In the genomic region with DNA sequence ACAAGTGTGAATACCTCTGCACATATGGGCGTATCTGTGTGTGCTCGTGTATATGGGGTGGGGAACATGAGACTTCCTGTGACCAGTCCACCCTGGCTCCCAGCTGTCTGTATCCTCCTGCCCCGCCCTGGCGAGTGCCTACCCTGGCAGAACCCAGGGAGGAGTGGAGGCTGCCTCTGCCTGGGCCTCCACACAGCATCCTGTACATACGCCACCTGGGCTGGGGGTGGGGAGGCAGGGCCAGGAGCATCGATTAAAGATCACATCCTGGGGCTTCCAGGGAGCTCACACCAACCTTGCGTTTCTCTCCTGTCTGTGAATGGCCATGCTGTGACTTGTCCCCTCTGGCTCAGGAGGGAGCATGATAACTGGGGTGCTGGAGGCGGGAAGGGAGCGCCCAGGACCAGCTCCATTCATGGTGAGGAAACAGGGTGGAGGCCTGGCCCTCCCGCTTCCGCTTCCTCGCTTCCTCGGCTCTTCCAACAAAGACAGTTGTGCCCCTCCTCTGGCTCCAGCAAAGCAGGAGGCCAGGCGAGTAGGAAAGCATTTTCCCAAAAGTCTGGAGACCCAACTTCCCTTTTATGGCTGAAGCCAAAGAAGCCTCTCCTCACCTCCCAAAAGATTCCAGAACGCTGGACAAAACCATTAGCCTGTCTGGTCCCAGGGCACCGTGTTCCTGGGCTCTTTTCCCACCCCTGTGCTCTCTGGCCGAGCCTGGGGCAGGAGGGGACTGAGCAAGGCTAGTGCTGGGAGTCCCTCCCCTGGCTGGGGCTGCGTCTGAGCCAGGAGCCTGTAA, we compare ENCODE assay signal across 13 cellular contexts. TPM values are rescaled to one million over a fixed set of nuclear protein-coding genes. Genes with fewer than 3 reads are reported as not detected.
DNase-seq lines count a peak whose midpoint lies in the region; ATAC-seq and TF ChIP-seq lines count a peak whose summit lies in the region.
"Had no signal": no experiment of that assay in that cellular context is flagged by ENCODE, and none has a peak within 500 bp of the region (broad histone marks: within the 10 kb centered on the region; RNA-seq: fewer than 3 reads in every experiment).

No MANE protein-coding gene starts in this region.

- DNase-seq in chondrocyte (ENCODE audit: low spot score) (peak; percentile 74), left cardiac atrium (peak; percentile 41), neural crest cell (ENCODE audit: low read depth, low spot score) (no peak), upper lobe of left lung (peak in 1 of 2 donors; percentile 44), UCSD-AML1 (lab: John Stamatoyannopoulos, UW; ENCODE audit: unreplicated experiment) (no peak), substantia nigra (lab: John Stamatoyannopoulos, UW) (no peak), NCI-H526 (lab: John Stamatoyannopoulos, UW) (no peak)
- DNase-seq: effector CD4-positive, alpha-beta T cell; GM23248 had no signal

- 37 to 49% methylated on average over 5 to 18 of the region's 18 CpGs for WGBS in upper lobe of left lung, 2 donors

- H3K4me1 ChIP-seq in upper lobe of left lung: peaks cover 22 to 45% (median 31%) of the 10 kb centered on the region in 4 donors

- no peaks in the 10 kb centered on the region for H3K9me3 ChIP-seq in upper lobe of left lung

- no peak for TF ChIP-seq POLR2A in upper lobe of left lung (IDR thresholded peaks at IDR 0.05)

- H3K4me1 Mint-ChIP-seq in chondrocyte (ENCODE audit: low read depth) (peaks cover 8% of the 10 kb centered on the region), neural crest cell (peaks cover 18% of the 10 kb centered on the region)

- H3K27ac Mint-ChIP-seq in chondrocyte (ENCODE audit: unreplicated experiment) (no peak overlapping the region), neural crest cell (ENCODE audit: unreplicated experiment) (peak overlapping the region; percentile 2)
- H3K27ac Mint-ChIP-seq: memory B cell; stimulated activated naive CD8-positive, alpha-beta T cell treated with anti-CD3 and anti-CD28 coated beads, Interleukin-15, Interleukin-2, amounts not matched to agents 100 ng/mL and 50 ng/mL, for 24 hours had no signal

- H3K36me3 ChIP-seq in upper lobe of left lung: no peaks in the 10 kb centered on the region

- peak; percentile 8 to 35 for ATAC-seq in left cardiac atrium
- ATAC-seq in upper lobe of left lung (ENCODE audit: low FRiP score in 2 of 2): no peak
- no peak for ATAC-seq in HG03378 (IDR thresholded peaks at IDR 0.05; ENCODE audit: unreplicated experiment)

- H3K27me3 ChIP-seq in upper lobe of left lung: no peaks in the 10 kb centered on the region

- TF ChIP-seq CTCF in chondrocyte (IDR thresholded peaks at IDR 0.05) (no peak), neural crest cell (conservative IDR thresholded peaks at IDR 0.05) (no peak), upper lobe of left lung (IDR thresholded peaks at IDR 0.05) (no peak)

- H3K4me3 ChIP-seq in upper lobe of left lung: no peak overlapping the region
- H3K4me3 ChIP-seq: GM23248 had no signal

- H3K27me3 Mint-ChIP-seq in chondrocyte (ENCODE audit: low read depth) (no peaks in the 10 kb centered on the region), neural crest cell (ENCODE audit: low read depth) (peaks cover 5% of the 10 kb centered on the region)
- H3K27me3 Mint-ChIP-seq: stimulated activated naive CD8-positive, alpha-beta T cell treated with anti-CD3 and anti-CD28 coated beads, Interleukin-15, Interleukin-2, amounts not matched to agents 100 ng/mL and 50 ng/mL, for 24 hours had no signal

- peak overlapping the region; percentile 71 to 89 (median 74) for H3K27ac ChIP-seq in upper lobe of left lung
- no peak overlapping the region for H3K27ac ChIP-seq in substantia nigra (ENCODE audit: low read depth, low read length, poor library complexity, severe bottlenecking)
- H3K27ac ChIP-seq: GM23248 had no signal

- H3K9me3 Mint-ChIP-seq in chondrocyte (ENCODE audit: low read depth): no peaks in the 10 kb centered on the region
- H3K9me3 Mint-ChIP-seq in neural crest cell: no peaks in the 10 kb centered on the region
- H3K9me3 Mint-ChIP-seq: memory B cell; stimulated activated naive CD8-positive, alpha-beta T cell treated with anti-CD3 and anti-CD28 coated beads, Interleukin-15, Interleukin-2, amounts not matched to agents 100 ng/mL and 50 ng/mL, for 24 hours had no signal

- TF ChIP-seq EP300 in upper lobe of left lung (IDR thresholded peaks at IDR 0.05): no peak

- H3K36me3 Mint-ChIP-seq in chondrocyte (ENCODE audit: low read depth) (no peaks in the 10 kb centered on the region), neural crest cell (ENCODE audit: low read depth) (no peaks in the 10 kb centered on the region)
- H3K36me3 Mint-ChIP-seq: CD14-positive monocyte, memory B cell had no signal

- intact Hi-C loops in left cardiac atrium (cut with DNase I): loop anchor here in 1 of 2 donors (5.0 kb wide), 1 partner anchor 46 kb away; no protein-coding TSS in a partner anchor

- no peak overlapping the region for H3K4me3 Mint-ChIP-seq in chondrocyte (ENCODE audit: unreplicated experiment)
- H3K4me3 Mint-ChIP-seq in neural crest cell: peak overlapping the region; percentile 34
- H3K4me3 Mint-ChIP-seq: CD14-positive monocyte; stimulated activated naive CD8-positive, alpha-beta T cell treated with anti-CD3 and anti-CD28 coated beads, Interleukin-15, Interleukin-2, amounts not matched to agents 100 ng/mL and 50 ng/mL, for 24 hours had no signal

RNA-seq across cellular contexts. Expression of a gene that starts 23.0 kb away (rescaled TPM):
- total RNA-seq in chondrocyte (0.44 to 0.49 TPM (median 0.47 TPM) in 3 replicates), left cardiac atrium (10 to 100 TPM; 19.5 to 28.0 TPM), neural crest cell (5.2 and 6.0 TPM in 2 replicates), upper lobe of left lung (1 to 10 TPM in 1 of 6 donors, under 1 TPM in 4, not detected in 1; 0.15 to 1.0 (median 0.20) TPM)

RNA-seq across cellular contexts. Expression of a gene that starts 48.3 kb away (rescaled TPM):
- 26.8 to 50.5 TPM (median 46.4 TPM) in 3 replicates for total RNA-seq in chondrocyte
- total RNA-seq in left cardiac atrium: 10 to 100 TPM; 28.5 to 38.5 TPM
- total RNA-seq in neural crest cell: 143 and 145 TPM in 2 replicates
- 10 to 100 TPM in 2 of 6 donors, 1 to 10 TPM in 4; 4.2 to 14.8 (median 8.6) TPM for total RNA-seq in upper lobe of left lung

Comparison
In these comparisons a context has a peak if more than half of its experiments do, and no peak if none do; other contexts are left out.
1. DNase-seq: peak in chondrocyte (single experiment) and left cardiac atrium (single experiment); none in neural crest cell (single experiment), UCSD-AML1 (single experiment), substantia nigra (0 of 49) and NCI-H526 (0 of 2).
2. ATAC-seq: peak in left cardiac atrium (2 of 2); none in upper lobe of left lung (0 of 2) and HG03378 (single experiment).